In genomic region chr9:128684065-128684324, GRCh38 we compare ENCODE assay signal across 8 cellular contexts. TPM values are rescaled to one million over a fixed set of nuclear protein-coding genes. Genes with fewer than 3 reads are reported as not detected.
DNase-seq lines count a peak whose midpoint lies in the region; ATAC-seq, FAIRE-seq and TF ChIP-seq lines count a peak whose summit lies in the region.

No MANE protein-coding gene starts in this region.

- no peaks in the 10 kb centered on the region for H4K20me1 ChIP-seq in astrocyte (ENCODE audit: insufficient read depth, low read length)

- H2AFZ ChIP-seq in astrocyte (ENCODE audit: low read depth, low read length), result peak overlapping the region; percentile 78

- H3K27me3 ChIP-seq in cardiac muscle cell (no peaks in the 10 kb centered on the region), astrocyte (ENCODE audit: insufficient read depth, low read length) (no peaks in the 10 kb centered on the region), lung (ENCODE audit: control insufficient read depth, insufficient read depth) (no peaks in the 10 kb centered on the region), uterus (no peaks in the 10 kb centered on the region)

- no peak for FAIRE-seq in astrocyte (lab: Jason Lieb, UNC)
- no peak for FAIRE-seq in RCC 7860 (lab: Jason Lieb, UNC)

- H3K27ac Mint-ChIP-seq in astrocyte (ENCODE audit: unreplicated experiment), result peak overlapping the region; percentile 95

- H3K27ac ChIP-seq in cardiac muscle cell (peak overlapping the region; percentile 79), astrocyte (ENCODE audit: low read depth, low read length) (peak overlapping the region; percentile 61), lung (ENCODE audit: low read depth in 1 of 2, low read length in 1 of 2) (peak overlapping the region; percentile 62 to 96), uterus (peak overlapping the region; percentile 66 to 82)

- H3K79me2 ChIP-seq in astrocyte (ENCODE audit: insufficient read depth, low read length), result peaks cover 7% of the 10 kb centered on the region

- intact Hi-C loops in Right ventricle myocardium inferior (cut with DNase I) (no loop called here), uterus (cut with DNase I; ENCODE audit: low total_unique reads) (no loop called here)

- H3K9me3 Mint-ChIP-seq in astrocyte (ENCODE audit: unreplicated experiment), result no peaks in the 10 kb centered on the region

- H3K36me3 ChIP-seq in cardiac muscle cell (no peaks in the 10 kb centered on the region), astrocyte (ENCODE audit: insufficient read depth, low read length) (no peaks in the 10 kb centered on the region), lung (ENCODE audit: control insufficient read depth in 2 of 2, insufficient read depth in 2 of 2, low read length in 2 of 2) (no peaks in the 10 kb centered on the region), uterus (no peaks in the 10 kb centered on the region)

- H3K4me3 ChIP-seq in cardiac muscle cell, result peak overlapping the region; percentile 41
- H3K4me3 ChIP-seq in astrocyte (ENCODE audit: insufficient read depth, low read depth, low read length), result peak overlapping the region; percentile 73
- H3K4me3 ChIP-seq in lung, result peak overlapping the region; percentile 73
- H3K4me3 ChIP-seq in uterus, result peak overlapping the region; percentile 35 to 57

- no peaks in the 10 kb centered on the region for H3K27me3 Mint-ChIP-seq in astrocyte (ENCODE audit: low read depth, unreplicated experiment)

- H3K36me3 Mint-ChIP-seq in astrocyte (ENCODE audit: low read depth, unreplicated experiment), result peaks cover 4% of the 10 kb centered on the region

- H3K9me3 ChIP-seq in cardiac muscle cell (ENCODE audit: low read depth) (no peaks in the 10 kb centered on the region), astrocyte (ENCODE audit: insufficient read depth, low read depth, low read length) (no peaks in the 10 kb centered on the region), lung (ENCODE audit: control insufficient read depth in 2 of 2, insufficient read depth in 1 of 2, low read length in 1 of 2) (no peaks in the 10 kb centered on the region), uterus (no peaks in the 10 kb centered on the region)

- H3K4me1 ChIP-seq in cardiac muscle cell (ENCODE audit: low read depth) (peaks cover 19% of the 10 kb centered on the region), astrocyte (ENCODE audit: insufficient read depth, low read length) (peaks cover 23% of the 10 kb centered on the region), lung (ENCODE audit: control insufficient read depth in 2 of 2, insufficient read depth in 2 of 2, low read length in 2 of 2) (peaks cover 5 to 26% of the 10 kb centered on the region in 2 donors), uterus (peaks cover 0 to 3% of the 10 kb centered on the region in 2 donors)

- WGBS in lung, 2 donors, result 0 to 2% methylated on average over 3 of the region's 3 CpGs

- ATAC-seq in Right ventricle myocardium inferior (no peak), lung (ENCODE audit: insufficient read depth, low FRiP score) (no peak)

- peaks cover 31% of the 10 kb centered on the region for H3K4me1 Mint-ChIP-seq in astrocyte (ENCODE audit: low read depth, unreplicated experiment)

- peak overlapping the region; percentile 85 for H3K9ac ChIP-seq in astrocyte (ENCODE audit: low read length)

- DNase-seq in cardiac muscle cell (ENCODE audit: low read depth in 1 of 2, low spot score in 1 of 2) (no peak), Right ventricle myocardium inferior (ENCODE audit: missing footprints) (no peak), astrocyte (ENCODE audit: low read depth) (no peak), lung (ENCODE audit: low spot score) (no peak), uterus (no peak), RCC 7860 (ENCODE audit: low spot score) (no peak), cerebellum (ENCODE audit: low spot score) (no peak)
- no peak for DNase-seq in central memory CD4-positive, alpha-beta T cell

- peak overlapping the region; percentile 97 for H3K4me2 ChIP-seq in astrocyte (ENCODE audit: low read length)

- H3K4me3 Mint-ChIP-seq in astrocyte (ENCODE audit: unreplicated experiment), result peak overlapping the region; percentile 98

- TF ChIP-seq CTCF in cardiac muscle cell (IDR thresholded peaks at IDR 0.05; ENCODE audit: low read depth, low read length), result no peak
- no peak for TF ChIP-seq CTCF in astrocyte (IDR thresholded peaks at IDR 0.05; ENCODE audit: insufficient read depth, low read depth, low read length)
- no peak for TF ChIP-seq CTCF in lung (IDR thresholded peaks at IDR 0.05; ENCODE audit: control extremely low read depth, extremely low read depth)
- no peak for TF ChIP-seq CTCF in uterus (IDR thresholded peaks at IDR 0.05)

- no peak for TF ChIP-seq POLR2A in uterus (IDR thresholded peaks at IDR 0.05)

RNA-seq across cellular contexts. Expression of gene SET, which starts 5.0 kb away (rescaled TPM):
- total RNA-seq in cardiac muscle cell (335 and 481 TPM in 2 replicates), Right ventricle myocardium inferior (175 TPM), astrocyte (361 and 397 TPM in 2 replicates), lung (100 to 1,000 TPM; 232 to 364 TPM), uterus (100 to 1,000 TPM in 3 of 4 donors, 10 to 100 TPM in 1; 79.9 to 481 (median 197) TPM), cerebellum (254 TPM)
- polyA plus RNA-seq in cardiac muscle cell (227 and 262 TPM in 2 replicates), lung (100 to 1,000 TPM in 1 of 2 donors, 10 to 100 TPM in 1; 98.0 to 146 TPM)

RNA-seq across cellular contexts. Expression of gene PKN3, which starts 18.3 kb away (rescaled TPM):
- total RNA-seq in cardiac muscle cell (13.8 and 17.9 TPM in 2 replicates), Right ventricle myocardium inferior (8.5 TPM), astrocyte (2.3 and 3.1 TPM in 2 replicates), lung (10 to 100 TPM in 1 of 2 donors, 1 to 10 TPM in 1; 4.1 to 19.3 TPM), uterus (10 to 100 TPM in 1 of 4 donors, 1 to 10 TPM in 3; 2.4 to 19.5 (median 4.5) TPM), cerebellum (4.2 TPM)
- polyA plus RNA-seq in cardiac muscle cell (13.4 and 13.5 TPM in 2 replicates), lung (10 to 100 TPM in 1 of 2 donors, 1 to 10 TPM in 1; 8.6 to 13.0 TPM)

RNA-seq across cellular contexts. Expression of gene DYNC2I2, which starts 27.3 kb away (rescaled TPM):
- total RNA-seq in cardiac muscle cell, result 77.2 and 94.9 TPM in 2 replicates
- polyA plus RNA-seq in cardiac muscle cell, result 81.7 and 119 TPM in 2 replicates
- total RNA-seq in Right ventricle myocardium inferior, result 40.1 TPM
- 19.5 and 20.6 TPM in 2 replicates for total RNA-seq in astrocyte
- total RNA-seq in lung, result 10 to 100 TPM; 32.5 to 84.8 TPM
- polyA plus RNA-seq in lung, result 10 to 100 TPM; 47.2 to 84.7 TPM
- 10 to 100 TPM; 21.4 to 44.8 (median 41.1) TPM for total RNA-seq in uterus
- 33.4 TPM for total RNA-seq in cerebellum

RNA-seq across cellular contexts. Expression of gene ZDHHC12, which starts 39.9 kb away (rescaled TPM):
- total RNA-seq in cardiac muscle cell, result 58.7 and 87.1 TPM in 2 replicates
- polyA plus RNA-seq in cardiac muscle cell, result 47.4 and 68.3 TPM in 2 replicates
- total RNA-seq in Right ventricle myocardium inferior, result 6.4 TPM
- total RNA-seq in astrocyte, result 21.8 and 23.7 TPM in 2 replicates
- 10 to 100 TPM; 22.6 to 49.5 TPM for total RNA-seq in lung
- 100 to 1,000 TPM in 1 of 2 donors, 10 to 100 TPM in 1; 77.4 to 103 TPM for polyA plus RNA-seq in lung
- total RNA-seq in uterus, result 10 to 100 TPM in 1 of 4 donors, 1 to 10 TPM in 2, under 1 TPM in 1; 0.59 to 11.7 (median 6.5) TPM
- total RNA-seq in cerebellum, result 1.7 TPM
